In the genomic region with DNA sequence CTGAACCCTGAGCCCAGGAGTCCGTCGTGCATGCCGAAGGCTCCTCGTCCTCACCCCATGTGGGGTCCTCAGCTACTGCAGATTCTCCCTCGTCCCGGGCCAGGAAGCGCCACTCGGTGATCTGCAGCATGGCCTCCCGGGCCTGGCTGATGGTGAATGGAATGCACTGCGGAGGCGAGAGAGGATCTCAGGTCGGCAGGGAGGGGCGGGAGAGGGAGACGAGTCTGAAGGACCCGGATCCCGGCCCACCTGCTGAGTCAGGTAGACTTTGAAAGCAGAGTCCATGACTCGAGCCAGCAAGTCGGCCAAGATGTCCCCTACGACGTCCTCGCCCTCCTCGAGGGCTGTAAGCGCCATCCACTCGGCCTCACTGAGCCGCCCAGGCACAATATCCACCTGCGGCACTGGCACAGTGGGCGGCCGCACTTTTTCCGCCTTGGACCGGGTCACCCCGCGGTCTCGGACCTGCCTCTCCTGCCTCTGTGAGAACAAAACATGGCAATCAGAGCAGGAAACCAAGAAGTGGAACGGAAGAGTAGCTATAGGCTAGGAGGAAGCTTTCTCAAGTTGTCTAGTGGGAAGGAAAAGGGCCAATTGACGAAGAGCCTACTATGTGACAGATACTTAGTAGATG, we compare ENCODE assay signal across 1 cellular context.
TF ChIP-seq lines count a peak whose summit lies in the region.

No MANE protein-coding gene starts in this region.

TF ChIP-seq in GM23338, 12 proteins besides CTCF, POLR2A, EP300 and RAD21:
- TF ChIP-seq JUNB (IDR thresholded peaks at IDR 0.05; ENCODE audit: unreplicated experiment) (no peak), POLR2AphosphoS5 (IDR thresholded peaks at IDR 0.05; ENCODE audit: low read depth) (0 out of 2 replicates have a peak, but pooled peaks have one; percentile 56), EZH2 (IDR thresholded peaks at IDR 0.05; ENCODE audit: low read depth, unreplicated experiment) (no peak)
- TF ChIP-seq, protein P1, sequence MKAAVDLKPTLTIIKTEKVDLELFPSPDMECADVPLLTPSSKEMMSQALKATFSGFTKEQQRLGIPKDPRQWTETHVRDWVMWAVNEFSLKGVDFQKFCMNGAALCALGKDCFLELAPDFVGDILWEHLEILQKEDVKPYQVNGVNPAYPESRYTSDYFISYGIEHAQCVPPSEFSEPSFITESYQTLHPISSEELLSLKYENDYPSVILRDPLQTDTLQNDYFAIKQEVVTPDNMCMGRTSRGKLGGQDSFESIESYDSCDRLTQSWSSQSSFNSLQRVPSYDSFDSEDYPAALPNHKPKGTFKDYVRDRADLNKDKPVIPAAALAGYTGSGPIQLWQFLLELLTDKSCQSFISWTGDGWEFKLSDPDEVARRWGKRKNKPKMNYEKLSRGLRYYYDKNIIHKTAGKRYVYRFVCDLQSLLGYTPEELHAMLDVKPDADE (IDR thresholded peaks at IDR 0.05) = 0 out of 2 replicates have a peak, but pooled peaks have one; percentile 17
- TF ChIP-seq, protein P2, sequence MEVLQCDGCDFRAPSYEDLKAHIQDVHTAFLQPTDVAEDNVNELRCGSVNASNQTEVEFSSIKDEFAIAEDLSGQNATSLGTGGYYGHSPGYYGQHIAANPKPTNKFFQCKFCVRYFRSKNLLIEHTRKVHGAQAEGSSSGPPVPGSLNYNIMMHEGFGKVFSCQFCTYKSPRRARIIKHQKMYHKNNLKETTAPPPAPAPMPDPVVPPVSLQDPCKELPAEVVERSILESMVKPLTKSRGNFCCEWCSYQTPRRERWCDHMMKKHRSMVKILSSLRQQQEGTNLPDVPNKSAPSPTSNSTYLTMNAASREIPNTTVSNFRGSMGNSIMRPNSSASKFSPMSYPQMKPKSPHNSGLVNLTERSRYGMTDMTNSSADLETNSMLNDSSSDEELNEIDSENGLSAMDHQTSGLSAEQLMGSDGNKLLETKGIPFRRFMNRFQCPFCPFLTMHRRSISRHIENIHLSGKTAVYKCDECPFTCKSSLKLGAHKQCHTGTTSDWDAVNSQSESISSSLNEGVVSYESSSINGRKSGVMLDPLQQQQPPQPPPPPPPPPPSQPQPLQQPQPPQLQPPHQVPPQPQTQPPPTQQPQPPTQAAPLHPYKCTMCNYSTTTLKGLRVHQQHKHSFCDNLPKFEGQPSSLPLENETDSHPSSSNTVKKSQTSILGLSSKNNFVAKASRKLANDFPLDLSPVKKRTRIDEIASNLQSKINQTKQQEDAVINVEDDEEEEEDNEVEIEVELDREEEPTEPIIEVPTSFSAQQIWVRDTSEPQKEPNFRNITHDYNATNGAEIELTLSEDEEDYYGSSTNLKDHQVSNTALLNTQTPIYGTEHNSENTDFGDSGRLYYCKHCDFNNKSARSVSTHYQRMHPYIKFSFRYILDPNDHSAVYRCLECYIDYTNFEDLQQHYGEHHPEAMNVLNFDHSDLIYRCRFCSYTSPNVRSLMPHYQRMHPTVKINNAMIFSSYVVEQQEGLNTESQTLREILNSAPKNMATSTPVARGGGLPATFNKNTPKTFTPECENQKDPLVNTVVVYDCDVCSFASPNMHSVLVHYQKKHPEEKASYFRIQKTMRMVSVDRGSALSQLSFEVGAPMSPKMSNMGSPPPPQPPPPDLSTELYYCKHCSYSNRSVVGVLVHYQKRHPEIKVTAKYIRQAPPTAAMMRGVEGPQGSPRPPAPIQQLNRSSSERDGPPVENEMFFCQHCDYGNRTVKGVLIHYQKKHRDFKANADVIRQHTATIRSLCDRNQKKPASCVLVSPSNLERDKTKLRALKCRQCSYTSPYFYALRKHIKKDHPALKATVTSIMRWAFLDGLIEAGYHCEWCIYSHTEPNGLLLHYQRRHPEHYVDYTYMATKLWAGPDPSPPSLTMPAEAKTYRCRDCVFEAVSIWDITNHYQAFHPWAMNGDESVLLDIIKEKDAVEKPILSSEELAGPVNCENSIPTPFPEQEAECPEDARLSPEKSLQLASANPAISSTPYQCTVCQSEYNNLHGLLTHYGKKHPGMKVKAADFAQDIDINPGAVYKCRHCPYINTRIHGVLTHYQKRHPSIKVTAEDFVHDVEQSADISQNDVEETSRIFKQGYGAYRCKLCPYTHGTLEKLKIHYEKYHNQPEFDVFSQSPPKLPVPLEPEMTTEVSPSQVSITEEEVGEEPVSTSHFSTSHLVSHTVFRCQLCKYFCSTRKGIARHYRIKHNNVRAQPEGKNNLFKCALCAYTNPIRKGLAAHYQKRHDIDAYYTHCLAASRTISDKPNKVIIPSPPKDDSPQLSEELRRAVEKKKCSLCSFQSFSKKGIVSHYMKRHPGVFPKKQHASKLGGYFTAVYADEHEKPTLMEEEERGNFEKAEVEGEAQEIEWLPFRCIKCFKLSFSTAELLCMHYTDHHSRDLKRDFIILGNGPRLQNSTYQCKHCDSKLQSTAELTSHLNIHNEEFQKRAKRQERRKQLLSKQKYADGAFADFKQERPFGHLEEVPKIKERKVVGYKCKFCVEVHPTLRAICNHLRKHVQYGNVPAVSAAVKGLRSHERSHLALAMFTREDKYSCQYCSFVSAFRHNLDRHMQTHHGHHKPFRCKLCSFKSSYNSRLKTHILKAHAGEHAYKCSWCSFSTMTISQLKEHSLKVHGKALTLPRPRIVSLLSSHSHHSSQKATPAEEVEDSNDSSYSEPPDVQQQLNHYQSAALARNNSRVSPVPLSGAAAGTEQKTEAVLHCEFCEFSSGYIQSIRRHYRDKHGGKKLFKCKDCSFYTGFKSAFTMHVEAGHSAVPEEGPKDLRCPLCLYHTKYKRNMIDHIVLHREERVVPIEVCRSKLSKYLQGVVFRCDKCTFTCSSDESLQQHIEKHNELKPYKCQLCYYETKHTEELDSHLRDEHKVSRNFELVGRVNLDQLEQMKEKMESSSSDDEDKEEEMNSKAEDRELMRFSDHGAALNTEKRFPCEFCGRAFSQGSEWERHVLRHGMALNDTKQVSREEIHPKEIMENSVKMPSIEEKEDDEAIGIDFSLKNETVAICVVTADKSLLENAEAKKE (CRISPR knock-in tag; IDR thresholded peaks at IDR 0.05) = no peak
